19 cellular contexts compared by ENCODE assay signal in the genomic region with DNA sequence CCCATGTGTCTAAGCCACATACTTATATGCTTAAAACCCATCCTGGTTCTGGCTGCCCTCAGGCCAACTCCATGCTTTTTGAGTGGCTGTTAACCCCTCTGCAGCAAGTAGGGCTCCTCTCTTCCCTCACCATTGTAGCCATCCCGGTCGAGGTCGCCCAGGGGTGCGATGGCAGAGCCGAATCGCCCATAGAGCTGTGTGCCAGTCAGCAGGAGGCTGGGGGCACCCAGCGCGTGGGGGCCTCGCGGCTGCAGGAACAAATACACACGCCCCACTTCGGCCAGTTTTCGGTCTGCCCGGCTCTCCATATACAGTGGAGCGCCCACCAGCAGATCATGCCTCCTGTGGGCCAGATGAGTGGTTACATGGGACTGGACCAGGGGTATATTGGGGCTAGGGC. TPM values are rescaled to one million over a fixed set of nuclear protein-coding genes. Genes with fewer than 3 reads are reported as not detected.
DNase-seq lines count a peak whose midpoint lies in the region; ATAC-seq, FAIRE-seq and TF ChIP-seq lines count a peak whose summit lies in the region.
"Had no signal": no experiment of that assay in that cellular context is flagged by ENCODE, and none has a peak within 500 bp of the region (broad histone marks: within the 10 kb centered on the region; RNA-seq: fewer than 3 reads in every experiment).

No MANE protein-coding gene starts in this region.

- no peak overlapping the region for H3K9ac ChIP-seq in kidney (ENCODE audit: low read length in 2 of 2)

- H3K4me1 ChIP-seq in left ventricle myocardium inferior (peaks cover 21% of the 10 kb centered on the region), kidney (ENCODE audit: control insufficient read depth in 1 of 2, insufficient read depth in 1 of 2, low read depth in 1 of 2, low read length in 2 of 2) (peaks cover 0 to 11% of the 10 kb centered on the region in 2 donors)

- no peak overlapping the region for H3K4me3 Mint-ChIP-seq in chondrocyte (ENCODE audit: unreplicated experiment)
- no peak overlapping the region for H3K4me3 Mint-ChIP-seq in activated CD4-positive, alpha-beta T cell treated with anti-CD3 and anti-CD28 coated beads, Interleukin-2, amount 10 ng/mL, durations not matched to agents 7 days and 5 days

- ATAC-seq in Right ventricle myocardium inferior, result no peak
- ATAC-seq: HCT116 had no signal

- no peak overlapping the region for H3K4me3 ChIP-seq in left ventricle myocardium inferior
- H3K4me3 ChIP-seq in kidney (ENCODE audit: low read length in 2 of 2), result no peak overlapping the region

- no peaks in the 10 kb centered on the region for H3K36me3 ChIP-seq in left ventricle myocardium inferior
- no peaks in the 10 kb centered on the region for H3K36me3 ChIP-seq in kidney (ENCODE audit: control insufficient read depth in 1 of 2, insufficient read depth in 2 of 2, low read length in 2 of 2)

- H3K27ac ChIP-seq in left ventricle myocardium inferior (replicated peaks) (no peak overlapping the region), kidney (ENCODE audit: low read depth in 2 of 2, low read length in 2 of 2) (no peak overlapping the region)

- no peak for FAIRE-seq in kidney (lab: Jason Lieb, UNC)
- FAIRE-seq: G401.6, GM12892 had no signal

- CTCF ChIA-PET in activated CD4-positive, alpha-beta T cell treated with anti-CD3 and anti-CD28 coated beads, Interleukin-2, amount 10 ng/mL, durations not matched to agents 7 days and 5 days (lab: Charles Lee), result no interaction called here

- H3K27me3 ChIP-seq in left ventricle myocardium inferior (ENCODE audit: low read depth), result peaks cover 41% of the 10 kb centered on the region

- peaks cover 10% of the 10 kb centered on the region for H3K4me1 Mint-ChIP-seq in chondrocyte (ENCODE audit: low read depth)
- peaks cover 10% of the 10 kb centered on the region for H3K4me1 Mint-ChIP-seq in activated CD4-positive, alpha-beta T cell treated with anti-CD3 and anti-CD28 coated beads, Interleukin-2, amount 10 ng/mL, durations not matched to agents 7 days and 5 days

- H3K9me3 Mint-ChIP-seq in chondrocyte (ENCODE audit: low read depth), result no peaks in the 10 kb centered on the region
- H3K9me3 Mint-ChIP-seq in activated CD4-positive, alpha-beta T cell treated with anti-CD3 and anti-CD28 coated beads, Interleukin-2, amount 10 ng/mL, durations not matched to agents 7 days and 5 days, result no peaks in the 10 kb centered on the region
- H3K9me3 Mint-ChIP-seq: H9 had no signal

- peak; percentile 53 for DNase-seq in Right ventricle myocardium inferior (ENCODE audit: missing footprints)
- no peak for DNase-seq in left ventricle myocardium inferior
- peak; percentile 85 for DNase-seq in chondrocyte (ENCODE audit: low spot score)
- DNase-seq in kidney, result peak; percentile 67
- DNase-seq in posterior vena cava (ENCODE audit: low spot score), result peak; percentile 70
- DNase-seq in activated CD4-positive, alpha-beta T cell treated with anti-CD3 and anti-CD28 coated beads, Interleukin-2, amount 10 ng/mL, durations not matched to agents 7 days and 5 days, result no peak
- no peak for DNase-seq in DMS 273 treated with DMSO at 0.1 percent for 48 hours (lab: John Stamatoyannopoulos, UW)
- DNase-seq in NCI-H69 (lab: John Stamatoyannopoulos, UW), result no peak
- DNase-seq: C1 segment of cervical spinal cord; Calu3; CD4-positive, alpha-beta memory T cell; COR-L47; DMS153; DND-41; GOT3; H9 had no signal

- H3K9me3 ChIP-seq in left ventricle myocardium inferior (replicated peaks) (no peaks in the 10 kb centered on the region), kidney (ENCODE audit: control insufficient read depth in 1 of 2, low read length in 2 of 2) (no peaks in the 10 kb centered on the region)

- no peaks in the 10 kb centered on the region for H3K36me3 Mint-ChIP-seq in chondrocyte (ENCODE audit: low read depth)
- no peaks in the 10 kb centered on the region for H3K36me3 Mint-ChIP-seq in activated CD4-positive, alpha-beta T cell treated with anti-CD3 and anti-CD28 coated beads, Interleukin-2, amount 10 ng/mL, durations not matched to agents 7 days and 5 days (ENCODE audit: low read depth)
- H3K36me3 Mint-ChIP-seq: CD4-positive, alpha-beta memory T cell had no signal

- TF ChIP-seq CTCF in left ventricle myocardium inferior (IDR thresholded peaks at IDR 0.05; ENCODE audit: borderline replicate concordance) (no peak), chondrocyte (IDR thresholded peaks at IDR 0.05) (no peak), kidney (IDR thresholded peaks at IDR 0.05; ENCODE audit: borderline replicate concordance, extremely low read depth, insufficient read depth) (no peak)

- H3K27me3 Mint-ChIP-seq in chondrocyte (ENCODE audit: low read depth), result peaks cover 2% of the 10 kb centered on the region
- H3K27me3 Mint-ChIP-seq in activated CD4-positive, alpha-beta T cell treated with anti-CD3 and anti-CD28 coated beads, Interleukin-2, amount 10 ng/mL, durations not matched to agents 7 days and 5 days, result peaks cover 38% of the 10 kb centered on the region

- POLR2A ChIA-PET in activated CD4-positive, alpha-beta T cell treated with anti-CD3 and anti-CD28 coated beads, Interleukin-2, amount 10 ng/mL, durations not matched to agents 7 days and 5 days (lab: Charles Lee), result no interaction called here

- H3K27ac Mint-ChIP-seq in chondrocyte (ENCODE audit: unreplicated experiment), result no peak overlapping the region
- H3K27ac Mint-ChIP-seq in activated CD4-positive, alpha-beta T cell treated with anti-CD3 and anti-CD28 coated beads, Interleukin-2, amount 10 ng/mL, durations not matched to agents 7 days and 5 days, result no peak overlapping the region
- H3K27ac Mint-ChIP-seq: H9 had no signal

- intact Hi-C loops in Right ventricle myocardium inferior (cut with DNase I), result no loop called here
- intact Hi-C loops in left ventricle myocardium inferior (cut with micrococcal nuclease), result no loop called here
- intact Hi-C loops in kidney (cut with DNase I), result no loop called here
- intact Hi-C loops in posterior vena cava (cut with DNase I), result no loop called here

RNA-seq across cellular contexts. Expression of gene ITGA2B, which starts 6.1 kb away (rescaled TPM):
- total RNA-seq in Right ventricle myocardium inferior (0.78 TPM), left ventricle myocardium inferior (0.91 TPM), chondrocyte (1.7 to 2.2 TPM (median 2.0 TPM) in 3 replicates), kidney (1.7 TPM), posterior vena cava (1 to 10 TPM; 1.4 to 2.0 TPM)
- polyA plus RNA-seq in kidney (ENCODE audit: insufficient read depth, low read depth, low replicate concordance), result 0.67 TPM
- under 1 TPM; 0.27 to 0.47 TPM for total RNA-seq in activated CD4-positive, alpha-beta T cell treated with anti-CD3 and anti-CD28 coated beads, Interleukin-2, amount 10 ng/mL, durations not matched to agents 7 days and 5 days
- polyA plus RNA-seq: CD4-positive, alpha-beta memory T cell had no signal

RNA-seq across cellular contexts. Expression of gene FAM171A2, which starts 19.7 kb away (rescaled TPM):
- 0.70 TPM for total RNA-seq in Right ventricle myocardium inferior
- total RNA-seq in left ventricle myocardium inferior, result 0.55 TPM
- total RNA-seq in chondrocyte, result 14.8 to 20.6 TPM (median 18.6 TPM) in 3 replicates
- 0.94 TPM for total RNA-seq in kidney
- 1.6 TPM for polyA plus RNA-seq in kidney (ENCODE audit: insufficient read depth, low read depth, low replicate concordance)
- total RNA-seq in posterior vena cava, result under 1 TPM; 0.43 to 0.69 TPM
- total RNA-seq in activated CD4-positive, alpha-beta T cell treated with anti-CD3 and anti-CD28 coated beads, Interleukin-2, amount 10 ng/mL, durations not matched to agents 7 days and 5 days, result under 1 TPM in 1 of 2 experiments, not detected in 1; 0.08 TPM

RNA-seq across cellular contexts. Expression of gene GRN, which starts 38.3 kb away (rescaled TPM):
- total RNA-seq in Right ventricle myocardium inferior (150 TPM), left ventricle myocardium inferior (160 TPM), chondrocyte (340 to 401 TPM (median 342 TPM) in 3 replicates), kidney (353 TPM), posterior vena cava (100 to 1,000 TPM; 149 to 261 TPM)
- polyA plus RNA-seq in kidney (ENCODE audit: insufficient read depth, low read depth, low replicate concordance), result 235 TPM
- total RNA-seq in activated CD4-positive, alpha-beta T cell treated with anti-CD3 and anti-CD28 coated beads, Interleukin-2, amount 10 ng/mL, durations not matched to agents 7 days and 5 days, result 10 to 100 TPM; 61.1 to 70.5 TPM

RNA-seq across cellular contexts. Expression of gene SLC25A39, which starts 58.7 kb away (rescaled TPM):
- total RNA-seq in Right ventricle myocardium inferior, result 50.6 TPM
- total RNA-seq in left ventricle myocardium inferior, result 46.7 TPM
- total RNA-seq in chondrocyte, result 78.6 to 95.5 TPM (median 84.1 TPM) in 3 replicates
- 107 TPM for total RNA-seq in kidney
- 389 TPM for polyA plus RNA-seq in kidney (ENCODE audit: insufficient read depth, low read depth, low replicate concordance)
- 10 to 100 TPM; 47.0 to 56.9 TPM for total RNA-seq in posterior vena cava
- total RNA-seq in activated CD4-positive, alpha-beta T cell treated with anti-CD3 and anti-CD28 coated beads, Interleukin-2, amount 10 ng/mL, durations not matched to agents 7 days and 5 days, result 100 to 1,000 TPM; 104 to 107 TPM

Comparison
In these comparisons a context has a peak if more than half of its experiments do, and no peak if none do; other contexts are left out.
1. DNase-seq: peak in Right ventricle myocardium inferior (single experiment), chondrocyte (single experiment), kidney (single experiment) and posterior vena cava (single experiment); none in left ventricle myocardium inferior (single experiment), activated CD4-positive, alpha-beta T cell treated with anti-CD3 and anti-CD28 coated beads, Interleukin-2, amount 10 ng/mL, durations not matched to agents 7 days and 5 days (single experiment), DMS 273 treated with DMSO at 0.1 percent for 48 hours (single experiment) and NCI-H69 (single experiment).